ENCODE assay signal across 23 cellular contexts in genomic region chr2:173676647-173677046, GRCh38.
DNase-seq lines count a peak whose midpoint lies in the region; TF ChIP-seq lines count a peak whose summit lies in the region.
"Had no signal": no experiment of that assay in that cellular context is flagged by ENCODE, and none has a peak within 500 bp of the region (broad histone marks: within the 10 kb centered on the region; RNA-seq: fewer than 3 reads in every experiment).

No MANE protein-coding gene starts in this region.

- no peak for TF ChIP-seq CTCF in epithelial cell of esophagus (IDR thresholded peaks at IDR 0.05; ENCODE audit: insufficient read depth, low read depth, low read length, missing control alignments)

- DNase-seq in A172 (ENCODE audit: low spot score) (peak; percentile 45), Kasumi-1 (lab: John Stamatoyannopoulos, UW) (peak; percentile 16 to 26), SKM-1 (lab: John Stamatoyannopoulos, UW; ENCODE audit: unreplicated experiment) (peak; percentile 13), epithelial cell of esophagus (ENCODE audit: low read depth) (peak; percentile 30), ecto neural progenitor cell (ENCODE audit: low spot score) (no peak), NCI-H1694 (lab: John Stamatoyannopoulos, UW) (no peak), DMS79 treated with DMSO at 0.1 percent for 48 hours (lab: John Stamatoyannopoulos, UW) (no peak), HK-2 (ENCODE audit: unreplicated experiment) (no peak)
- DNase-seq: Calu3; CD8-positive, alpha-beta memory T cell; DMS153; GDM1; HCEC 1CT; Karpas-422; MG63; NCI-H1105 treated with DMSO at 0.1 percent for 48 hours; NCI-H2081; NCI-H2171; NCI-H345; NCI-H524 treated with DMSO at 0.1 percent for 48 hours; Right ventricle myocardium superior; SW 1271; T-helper 17 cell had no signal

- H3K4me3 ChIP-seq in epithelial cell of esophagus (ENCODE audit: low read length): no peak overlapping the region
- H3K4me3 ChIP-seq: MG63 had no signal

Comparison
In these comparisons a context has a peak if more than half of its experiments do, and no peak if none do; other contexts are left out.
1. DNase-seq: peak in A172 (single experiment), Kasumi-1 (2 of 2), SKM-1 (single experiment) and epithelial cell of esophagus (single experiment); none in ecto neural progenitor cell (single experiment), NCI-H1694 (single experiment), DMS79 treated with DMSO at 0.1 percent for 48 hours (single experiment) and HK-2 (single experiment).